ENCODE assay signal across 17 cellular contexts in the genomic region with DNA sequence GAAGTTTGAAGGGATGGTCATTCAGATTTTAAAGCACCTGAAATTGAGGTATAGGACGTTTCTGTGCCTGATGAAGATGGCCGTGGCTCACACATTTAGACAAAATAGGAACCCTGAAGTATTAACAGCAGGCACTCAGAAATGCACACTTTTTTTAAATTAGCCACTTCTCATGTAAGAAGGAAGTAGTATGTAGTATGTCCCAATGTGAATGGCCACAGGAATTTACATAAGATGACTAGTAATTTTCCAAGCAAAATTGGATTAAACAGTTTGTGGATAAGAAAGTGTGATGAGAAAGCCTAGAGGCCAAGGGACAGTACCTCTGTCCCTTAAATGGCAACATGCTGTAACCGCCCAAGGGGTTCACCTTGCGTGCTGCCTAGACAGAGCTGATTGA. TPM values are rescaled to one million over a fixed set of nuclear protein-coding genes. Genes with fewer than 3 reads are reported as not detected.
A peak's percentile ranks its signal among the peaks of the same experiment; 100 is the strongest.
DNase-seq lines count a peak whose midpoint lies in the region; ATAC-seq, FAIRE-seq and TF ChIP-seq lines count a peak whose summit lies in the region.
"Had no signal": no experiment of that assay in that cellular context is flagged by ENCODE, and none has a peak within 500 bp of the region (broad histone marks: within the 10 kb centered on the region; RNA-seq: fewer than 3 reads in every experiment).

No MANE protein-coding gene starts in this region.

- H2AFZ ChIP-seq in OCI-LY7 (ENCODE audit: low read length): no peak overlapping the region
- no peak overlapping the region for H2AFZ ChIP-seq in keratinocyte (ENCODE audit: control insufficient read depth, low read length)

- no peak overlapping the region for H3K9ac ChIP-seq in keratinocyte (ENCODE audit: control insufficient read depth, extremely low read depth, insufficient read depth, low read length)
- H3K9ac ChIP-seq: BLaER1, KMS-11 had no signal

- H3K9me3 ChIP-seq in OCI-LY7 (ENCODE audit: low read length) (peaks cover 25% of the 10 kb centered on the region), keratinocyte (ENCODE audit: control insufficient read depth, low read depth, low read length) (no peaks in the 10 kb centered on the region)
- H3K9me3 ChIP-seq: pancreas had no signal

- H3K4me1 ChIP-seq in OCI-LY7 (ENCODE audit: insufficient read depth, low read length, poor library complexity, severe bottlenecking) (peaks cover 19% of the 10 kb centered on the region), keratinocyte (ENCODE audit: control insufficient read depth, extremely low read depth, insufficient read depth, low read length) (peaks cover 8% of the 10 kb centered on the region)

- H3K9me2 ChIP-seq in OCI-LY7 (ENCODE audit: insufficient read depth, low read length): no peaks in the 10 kb centered on the region

- no TSS peak for BruUV-seq in OCI-LY7 (replicated peaks; lab: Mats Ljungman, UMichigan)

- no peak for ATAC-seq in GM19395 (IDR thresholded peaks at IDR 0.05; ENCODE audit: unreplicated experiment)

- peaks cover 9% of the 10 kb centered on the region; the same call in 1 of the 2 replicates for H3K36me3 ChIP-seq in OCI-LY7 (ENCODE audit: insufficient read depth, low read length)
- H3K36me3 ChIP-seq in keratinocyte (ENCODE audit: control insufficient read depth in 2 of 2, extremely low read depth in 1 of 2, insufficient read depth in 2 of 2, low read length in 2 of 2): no peaks in the 10 kb centered on the region
- H3K36me3 ChIP-seq: BLaER1, brain microvascular endothelial cell, left ventricle myocardium inferior, pancreas had no signal

- H3K9me1 ChIP-seq in keratinocyte (ENCODE audit: control insufficient read depth, extremely low read depth, insufficient read depth, low read length): no peaks in the 10 kb centered on the region

- peak; percentile 55 for DNase-seq in CD1c-positive myeloid dendritic cell (ENCODE audit: extremely low spot score)
- peak; percentile 13 for DNase-seq in HCEC 1CT
- no peak for DNase-seq in OCI-LY7 (ENCODE audit: low spot score)
- no peak for DNase-seq in keratinocyte (ENCODE audit: low read depth, low spot score)
- no peak for DNase-seq in stimulated activated naive CD4-positive, alpha-beta T cell (lab: John Stamatoyannopoulos, UW)
- no peak for DNase-seq in mucosa of gallbladder (ENCODE audit: low spot score)
- DNase-seq: brain microvascular endothelial cell; cortex of kidney; left ventricle myocardium inferior; NCI-H1436; pancreas; SHP77 treated with DMSO at 0.1 percent for 48 hours; stimulated activated CD4-positive, alpha-beta T cell treated with anti-CD3 and anti-CD28 coated beads, Interleukin-2, amount 100 ng/mL, for 24 hours had no signal

- no peak overlapping the region for H3K27ac ChIP-seq in OCI-LY7 (ENCODE audit: low read depth, low read length, poor library complexity, severe bottlenecking)
- H3K27ac ChIP-seq in keratinocyte (ENCODE audit: control insufficient read depth, insufficient read depth, low read length): no peak overlapping the region
- H3K27ac ChIP-seq: BLaER1, KMS-11 had no signal

- H3K79me2 ChIP-seq in OCI-LY7 (ENCODE audit: insufficient read depth, low read depth, low read length) (peaks cover 38% of the 10 kb centered on the region), keratinocyte (ENCODE audit: control insufficient read depth, insufficient read depth, low read length) (peaks cover 32% of the 10 kb centered on the region)

- H3K27me3 ChIP-seq in keratinocyte (ENCODE audit: control insufficient read depth, extremely low read depth, insufficient read depth, low read length): no peaks in the 10 kb centered on the region
- H3K27me3 ChIP-seq: BLaER1, brain microvascular endothelial cell, pancreas had no signal

- CTCF ChIA-PET in OCI-LY7 (lab: Charles Lee; ENCODE audit: unreplicated experiment): no interaction called here

- no peak overlapping the region for H3K4me3 ChIP-seq in OCI-LY7 (ENCODE audit: low read depth, low read length, poor library complexity, severe bottlenecking)
- no peak overlapping the region for H3K4me3 ChIP-seq in keratinocyte (ENCODE audit: control insufficient read depth in 2 of 3, extremely low read depth in 1 of 3, insufficient read depth in 2 of 3, low read depth in 1 of 3, low read length in 3 of 3)
- H3K4me3 ChIP-seq: BLaER1 had no signal

- dilution Hi-C loops in keratinocyte (cut with MboI; ENCODE audit: extremely low pct_ligation_motif_present, low sequenced_read_pairs): no loop called here

- TF ChIP-seq CTCF in OCI-LY7 (conservative IDR thresholded peaks at IDR 0.05; ENCODE audit: low read length): no peak
- no peak for TF ChIP-seq CTCF in keratinocyte (optimal IDR thresholded peaks at IDR 0.05 in 1 of 3, IDR thresholded peaks at IDR 0.05 in 1 of 3, conservative IDR thresholded peaks at IDR 0.05 in 1 of 3; ENCODE audit: extremely low read depth in 1 of 3, insufficient read depth in 2 of 3, low read length in 3 of 3)

- intact Hi-C loops in OCI-LY7 (cut with micrococcal nuclease; ENCODE audit: unreplicated experiment): loop anchor here (5.0 kb wide), 1 partner anchor 172 kb away; a partner anchor contains a TSS

- POLR2A ChIA-PET in OCI-LY7 (lab: Charles Lee): interaction anchor here (1.6 to 2.7 kb wide), 2 partner anchors 118 to 358 kb away, joined by 4 to 12 read pairs; a partner anchor contains a TSS

- H4K20me1 ChIP-seq in OCI-LY7 (ENCODE audit: insufficient read depth, low read length) (peaks cover 20% of the 10 kb centered on the region), keratinocyte (ENCODE audit: control insufficient read depth, extremely low read depth, insufficient read depth, low read length) (no peaks in the 10 kb centered on the region)

- no peak for FAIRE-seq in keratinocyte (lab: Jason Lieb, UNC)
- FAIRE-seq: frontal cortex, pancreas had no signal

- 0 out of 2 replicates have a peak overlapping the region, but pooled peaks have one; percentile 72 for H3K4me2 ChIP-seq in OCI-LY7 (ENCODE audit: low read length)
- peak overlapping the region; percentile 85 for H3K4me2 ChIP-seq in keratinocyte (ENCODE audit: control insufficient read depth, extremely low read depth, insufficient read depth, low read depth, low read length)
- H3K4me2 ChIP-seq: BLaER1, KMS-11 had no signal

RNA-seq across cellular contexts. Expression of a gene that starts 1.8 kb away (rescaled TPM):
- total RNA-seq in OCI-LY7 (2014; rRNA removed; shearing (Covaris generic)): 99.2 and 116 TPM in 2 replicates
- total RNA-seq in OCI-LY7 (2022) (103 and 131 TPM in 2 replicates), mucosa of gallbladder (18.2 TPM)
- 8.3 to 20.2 TPM (median 8.4 TPM) in 3 replicates for polyA plus RNA-seq in keratinocyte
- polyA plus RNA-seq in keratinocyte (2011; ENCODE audit: low read depth): 7.9 TPM
- 4.2 and 11.0 TPM in 2 replicates for polyA plus RNA-seq in keratinocyte (2011; cell fraction: cytosol; rRNA removed)
- polyA plus RNA-seq in keratinocyte (2011; cell fraction: nucleus; rRNA removed): 12.7 and 17.6 TPM in 2 replicates
- 3.0 and 9.4 TPM in 2 replicates for polyA plus RNA-seq in keratinocyte (2012; ENCODE audit: low replicate concordance)
- polyA minus RNA-seq in keratinocyte: 1.2 to 15.0 TPM (median 3.1 TPM) in 3 replicates
- polyA minus RNA-seq in keratinocyte (2011; cell fraction: cytosol; rRNA and poly(A)+ RNA removed): 8.1 TPM
- 7.8 and 15.3 TPM in 2 replicates for polyA minus RNA-seq in keratinocyte (2011; cell fraction: nucleus; rRNA and poly(A)+ RNA removed)

Comparison
In these comparisons a context has a peak if more than half of its experiments do, and no peak if none do; other contexts are left out.
1. DNase-seq: peak in CD1c-positive myeloid dendritic cell (single experiment) and HCEC 1CT (single experiment); none in OCI-LY7 (single experiment), keratinocyte (single experiment), stimulated activated naive CD4-positive, alpha-beta T cell (0 of 6) and mucosa of gallbladder (single experiment).